In genomic region chr11:96254087-96254486, GRCh38 we compare ENCODE assay signal across 8 cellular contexts.
DNase-seq lines count a peak whose midpoint lies in the region; ATAC-seq and TF ChIP-seq lines count a peak whose summit lies in the region.

No MANE protein-coding gene starts in this region.

- H2BK20ac ChIP-seq in H9 (ENCODE audit: low read depth, low read length, poor library complexity, severe bottlenecking): peak overlapping the region; percentile 6

- H3K9ac ChIP-seq in H9 (ENCODE audit: extremely low read depth, insufficient read length, low read length) (no peak overlapping the region), fibroblast of lung (ENCODE audit: insufficient read depth, low read length) (no peak overlapping the region), skeletal muscle satellite cell (ENCODE audit: low read depth, low read length) (peak overlapping the region; percentile 48)

- no peak overlapping the region for H3K14ac ChIP-seq in H9 (ENCODE audit: insufficient read depth, low read length)

- H2BK15ac ChIP-seq in H9 (ENCODE audit: low read depth, low read length): no peak overlapping the region

- H3K56ac ChIP-seq in H9 (ENCODE audit: insufficient read length, low read depth, low read length): no peak overlapping the region

- no peaks in the 10 kb centered on the region for H4K20me1 ChIP-seq in H9 (ENCODE audit: control insufficient read depth, insufficient read depth, insufficient read length)
- H4K20me1 ChIP-seq in fibroblast of lung (ENCODE audit: control insufficient read depth, extremely low read depth, insufficient read depth, low read length): no peaks in the 10 kb centered on the region

- H3K9me3 ChIP-seq in H9 (ENCODE audit: control insufficient read depth, low read depth, low read length) (no peaks in the 10 kb centered on the region), fibroblast of lung (ENCODE audit: control insufficient read depth, insufficient read depth, low read depth, low read length) (no peaks in the 10 kb centered on the region), skeletal muscle satellite cell (replicated peaks; ENCODE audit: low read length) (no peaks in the 10 kb centered on the region), MG63 (no peaks in the 10 kb centered on the region)

- intact Hi-C loops in head of caudate nucleus (cut with DNase I): no loop called here

- H3K79me2 ChIP-seq in H9 (ENCODE audit: insufficient read depth, low read length) (no peaks in the 10 kb centered on the region), fibroblast of lung (ENCODE audit: control insufficient read depth, insufficient read depth, low read length) (peaks cover 25% of the 10 kb centered on the region)

- H3K4me3 Mint-ChIP-seq in H9: no peak overlapping the region

- H3K27me3 ChIP-seq in H9 (ENCODE audit: insufficient read depth, low read length) (no peaks in the 10 kb centered on the region), fibroblast of lung (ENCODE audit: control insufficient read depth, insufficient read depth, low read length) (no peaks in the 10 kb centered on the region), skeletal muscle satellite cell (ENCODE audit: control insufficient read depth, insufficient read depth, low read length) (no peaks in the 10 kb centered on the region), MG63 (no peaks in the 10 kb centered on the region)

- no peak overlapping the region for H3K4me2 ChIP-seq in H9 (ENCODE audit: insufficient read depth, insufficient read length, low read length)
- H3K4me2 ChIP-seq in fibroblast of lung (ENCODE audit: extremely low read depth, insufficient read depth, low read length): peak overlapping the region; percentile 46
- H3K4me2 ChIP-seq in skeletal muscle satellite cell (ENCODE audit: low read length): peak overlapping the region; percentile 29

- no peak overlapping the region for H4K8ac ChIP-seq in H9 (replicated peaks; ENCODE audit: insufficient read length, low read depth, low read length)

- peak; percentile 62 for ATAC-seq in GM18502 (IDR thresholded peaks at IDR 0.05; ENCODE audit: poor library complexity, unreplicated experiment)

- H3K4me1 ChIP-seq in H9 (ENCODE audit: insufficient read depth, low read length): peaks cover 2% of the 10 kb centered on the region; the same call in 1 of the 2 replicates
- peaks cover 13% of the 10 kb centered on the region for H3K4me1 ChIP-seq in fibroblast of lung (ENCODE audit: control insufficient read depth, extremely low read depth, insufficient read depth, low read length)
- peaks cover 39% of the 10 kb centered on the region for H3K4me1 ChIP-seq in skeletal muscle satellite cell (ENCODE audit: control insufficient read depth, insufficient read depth, low read length)

- no peak for TF ChIP-seq CTCF in H9 (conservative IDR thresholded peaks at IDR 0.05)
- TF ChIP-seq CTCF in fibroblast of lung (conservative IDR thresholded peaks at IDR 0.05 in 1 of 2, IDR thresholded peaks at IDR 0.05 in 1 of 2; ENCODE audit: low read depth in 1 of 2, low read length in 2 of 2): no peak

- no peak overlapping the region for H2BK120ac ChIP-seq in H9 (ENCODE audit: low read depth, low read length, poor library complexity, severe bottlenecking)

- no peaks in the 10 kb centered on the region for H3K9me3 Mint-ChIP-seq in H9

- H3K36me3 ChIP-seq in fibroblast of lung (ENCODE audit: control insufficient read depth, insufficient read depth, low read length) (no peaks in the 10 kb centered on the region), skeletal muscle satellite cell (ENCODE audit: insufficient read depth, low read length) (no peaks in the 10 kb centered on the region), MG63 (no peaks in the 10 kb centered on the region)

- H3K27ac ChIP-seq in H9 (ENCODE audit: insufficient read length, low read depth, low read length): no peak overlapping the region
- no peak overlapping the region for H3K27ac ChIP-seq in fibroblast of lung (ENCODE audit: insufficient read depth, low read length)

- H3K4me3 ChIP-seq in fibroblast of lung (replicated peaks in 1 of 4; ENCODE audit: control extremely low read depth in 1 of 4, insufficient read depth in 1 of 4, low read depth in 3 of 4, low read length in 4 of 4) (no peak overlapping the region), skeletal muscle satellite cell (ENCODE audit: low read length) (peak overlapping the region; percentile 1), MG63 (no peak overlapping the region)

- no peak overlapping the region for H3K18ac ChIP-seq in H9 (ENCODE audit: insufficient read length, low read depth, low read length)

- no CpG with 5 or more reads among the region's 7 CpGs for WGBS in H9 (ENCODE audit: extremely low coverage, insufficient read length, low lambda C conversion rate)

- no peak overlapping the region for H2AK5ac ChIP-seq in H9 (ENCODE audit: insufficient read length, low read length)

- peaks cover 20 to 21% of the 10 kb centered on the region in 2 experiments for H3K4me1 Mint-ChIP-seq in H9

- no peak overlapping the region for H4K5ac ChIP-seq in H9 (ENCODE audit: insufficient read length, low read depth, low read length)

- H4K91ac ChIP-seq in H9 (ENCODE audit: insufficient read length, low read depth, low read length): no peak overlapping the region

- DNase-seq in H9: no peak
- peak; percentile 29 for DNase-seq in NCI-H226
- DNase-seq in fibroblast of lung (ENCODE audit: low read depth in 2 of 2): peak in 1 of 2 donors; percentile 90
- DNase-seq in head of caudate nucleus: no peak
- no peak for DNase-seq in MG63
- no peak for DNase-seq in middle frontal gyrus (ENCODE audit: extremely low spot score, low spot score)

- no peaks in the 10 kb centered on the region for H3K27me3 Mint-ChIP-seq in H9 (ENCODE audit: low read depth)

- H2BK5ac ChIP-seq in H9 (ENCODE audit: insufficient read length, low read length): no peak overlapping the region

- no peak overlapping the region for H2BK12ac ChIP-seq in H9 (ENCODE audit: insufficient read length, low read depth, low read length)

- H3K27ac Mint-ChIP-seq in H9: peak overlapping the region in 2 of 3 experiments; percentile 17 to 90; a peak in 5 of 7 replicates

- no peaks in the 10 kb centered on the region for H3K79me1 ChIP-seq in H9 (ENCODE audit: insufficient read depth, low read depth, low read length, poor library complexity, severe bottlenecking)

- H3T11ph ChIP-seq in H9 (ENCODE audit: low read length): no peak overlapping the region

- H2AFZ ChIP-seq in H9 (ENCODE audit: low read length) (peak overlapping the region; percentile 23), fibroblast of lung (ENCODE audit: low read length) (no peak overlapping the region)

- H3K23me2 ChIP-seq in H9 (ENCODE audit: insufficient read length, low read depth, low read length, poor library complexity, severe bottlenecking): no peaks in the 10 kb centered on the region

- no peak overlapping the region for H3K23ac ChIP-seq in H9 (ENCODE audit: insufficient read length, low read depth, low read length)

- H3K4ac ChIP-seq in H9 (ENCODE audit: low read depth, low read length): no peak overlapping the region

- H3K36me3 Mint-ChIP-seq in H9 (ENCODE audit: insufficient read depth in 1 of 3, low read depth in 3 of 3): no peaks in the 10 kb centered on the region
